ENCODE assay signal across 25 cellular contexts in the genomic region with DNA sequence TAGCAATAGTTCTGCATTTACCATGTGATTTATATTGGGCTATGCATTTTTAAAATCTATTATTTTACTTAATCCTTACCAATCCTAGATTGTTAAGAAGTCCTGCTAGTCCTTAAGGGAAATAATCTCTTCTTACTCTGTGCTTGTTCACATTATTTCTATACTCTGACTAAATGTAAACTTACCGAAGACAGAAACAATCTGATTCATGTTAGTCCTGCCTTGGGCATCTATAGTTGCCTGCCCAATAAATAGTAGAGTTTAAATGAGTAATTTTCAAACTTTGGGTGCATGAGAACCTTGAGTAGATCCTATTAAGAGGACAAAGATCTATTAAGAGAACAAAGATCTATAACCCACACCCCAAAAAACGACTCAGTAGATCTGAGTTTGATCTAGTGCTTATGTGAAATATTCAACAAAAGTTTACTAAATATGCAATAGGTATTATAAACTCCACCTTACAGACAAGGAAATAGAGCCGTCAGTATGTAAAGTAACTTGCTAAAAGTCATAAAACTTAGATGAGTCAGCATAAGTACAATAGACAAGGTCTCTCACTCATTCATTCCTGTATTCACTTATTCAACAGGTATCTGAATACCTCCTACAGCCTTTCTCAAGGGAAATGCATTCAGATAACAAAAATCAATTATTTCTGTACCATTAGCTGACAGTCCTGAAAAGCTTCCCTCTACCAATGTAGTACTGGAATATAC.
DNase-seq lines count a peak whose midpoint lies in the region; ATAC-seq, FAIRE-seq and TF ChIP-seq lines count a peak whose summit lies in the region.
"Had no signal": no experiment of that assay in that cellular context is flagged by ENCODE, and none has a peak within 500 bp of the region (broad histone marks: within the 10 kb centered on the region; RNA-seq: fewer than 3 reads in every experiment).

No MANE protein-coding gene starts in this region.

- no peaks in the 10 kb centered on the region for H3K27me3 ChIP-seq in GM23248 (replicated peaks; ENCODE audit: insufficient read depth)
- no peaks in the 10 kb centered on the region for H3K27me3 ChIP-seq in bronchial epithelial cell (ENCODE audit: control insufficient read depth, insufficient read depth, low read length)
- H3K27me3 ChIP-seq in foreskin keratinocyte = no peaks in the 10 kb centered on the region
- H3K27me3 ChIP-seq: BLaER1, SJSA1 had no signal

- H3K27ac ChIP-seq in GM23248 (no peak overlapping the region), foreskin keratinocyte (no peak overlapping the region)
- H3K27ac ChIP-seq: BLaER1, PC-9, RWPE1, SJSA1 had no signal

- peaks cover 30% of the 10 kb centered on the region for H3K36me3 ChIP-seq in GM23248 (ENCODE audit: low read depth)
- H3K36me3 ChIP-seq in bronchial epithelial cell (ENCODE audit: control insufficient read depth, insufficient read depth, low read length) = peaks cover 2% of the 10 kb centered on the region

- H3K9me3 ChIP-seq in GM23248 (ENCODE audit: low read depth) = no peaks in the 10 kb centered on the region
- H3K9me3 ChIP-seq: SJSA1 had no signal

- FAIRE-seq in bronchial epithelial cell (lab: Jason Lieb, UNC) = no peak
- FAIRE-seq: A204.1 had no signal

- peaks cover 18% of the 10 kb centered on the region; the same call in 1 of the 2 replicates for H3F3A ChIP-seq in GM23248 (ENCODE audit: insufficient read depth)

- H3K79me2 ChIP-seq in GM23248 (ENCODE audit: insufficient read depth) = peaks cover 8% of the 10 kb centered on the region; the same call in 1 of the 2 replicates

- H3K9me2 ChIP-seq in GM23248 (ENCODE audit: insufficient read depth) = no peaks in the 10 kb centered on the region

- peaks cover 4% of the 10 kb centered on the region; the same call in 1 of the 2 replicates for H3K4me1 ChIP-seq in GM23248 (ENCODE audit: insufficient read depth)
- H3K4me1 ChIP-seq in foreskin keratinocyte = peaks cover 19% of the 10 kb centered on the region
- H3K4me1 ChIP-seq: BLaER1 had no signal

- peak; percentile 88 for ATAC-seq in foreskin keratinocyte
- ATAC-seq in GM18498 (IDR thresholded peaks at IDR 0.05; ENCODE audit: unreplicated experiment) = no peak
- ATAC-seq: GM23338 had no signal

- H3K9ac ChIP-seq in GM23248 = no peak overlapping the region
- H3K9ac ChIP-seq: BLaER1 had no signal

- H2AFZ ChIP-seq in GM23248 = no peak overlapping the region
- H2AFZ ChIP-seq: GM23338, PC-9 had no signal

- H3K4me2 ChIP-seq in GM23248 (ENCODE audit: unreplicated experiment) = no peak overlapping the region
- H3K4me2 ChIP-seq: BLaER1, GM23338, PC-9 had no signal

- H3K4me3 ChIP-seq in GM23248 = no peak overlapping the region
- H3K4me3 ChIP-seq in bronchial epithelial cell (ENCODE audit: low read depth, low read length) = no peak overlapping the region
- H3K4me3 ChIP-seq: BLaER1, GM23338, PC-9, SJSA1 had no signal

- DNase-seq in GM23248 (peak; percentile 5), bronchial epithelial cell (ENCODE audit: low read depth) (peak; percentile 26), foreskin keratinocyte (peak; percentile 33 to 68), renal cortical epithelial cell (ENCODE audit: low read depth) (peak; percentile 67), midbrain (lab: John Stamatoyannopoulos, UW) (no peak), NOMO-1 treated with dmso at 0.1 percent for 144 hours (lab: John Stamatoyannopoulos, UW; ENCODE audit: unreplicated experiment) (no peak), NCI-H526 (lab: John Stamatoyannopoulos, UW) (no peak)
- DNase-seq: Calu3; CD4-positive, alpha-beta memory T cell; GF-D8; HCEC 1CT; KG1; MV-4-11; NCI-H1694 treated with DMSO at 0.1 percent for 48 hours; NCI-H2107; NCI-H2227 treated with DMSO at 0.1 percent for 48 hours; NCI-H510A treated with DMSO at 0.1 percent for 48 hours; NCI-H82; PC-9 had no signal

- WGBS in GM23248 (ENCODE audit: low coverage in 1 of 2, low lambda C conversion rate in 2 of 2, missing lambda C conversion rate in 2 of 2), 2 experiments = 39 to 43% methylated on average over 3 of the region's 3 CpGs

- H4K20me1 ChIP-seq in GM23248 (ENCODE audit: insufficient read depth) = no peaks in the 10 kb centered on the region
- H4K20me1 ChIP-seq: BLaER1 had no signal

- in situ Hi-C loops in GM23248 (cut with MboI) = loop anchor here (25.0 kb wide), 1 partner anchor 174 kb away; no protein-coding TSS in a partner anchor

- TF ChIP-seq CTCF in bronchial epithelial cell (IDR thresholded peaks at IDR 0.05; ENCODE audit: insufficient read depth, low read length, severe bottlenecking) (no peak), foreskin keratinocyte (conservative IDR thresholded peaks at IDR 0.05) (no peak)

Comparison
In these comparisons a context has a peak if more than half of its experiments do, and no peak if none do; other contexts are left out.
1. DNase-seq: peak in GM23248 (single experiment), bronchial epithelial cell (single experiment), foreskin keratinocyte (2 of 2) and renal cortical epithelial cell (single experiment); none in midbrain (single experiment), NOMO-1 treated with dmso at 0.1 percent for 144 hours (single experiment) and NCI-H526 (0 of 2).